1 cellular context compared by ENCODE assay signal in genomic region chr4:19961092-19961491, GRCh38.
TF ChIP-seq lines count a peak whose summit lies in the region.

No MANE protein-coding gene starts in this region.

TF ChIP-seq in IMR-90, 13 proteins besides CTCF, POLR2A, EP300 and RAD21 (continued from another document):
- TF ChIP-seq MXI1 (IDR thresholded peaks at IDR 0.05; ENCODE audit: borderline replicate concordance, low read depth, low read length) (no peak), FOS (IDR thresholded peaks at IDR 0.05; ENCODE audit: low read depth, low read length) (no peak), RFX5 (IDR thresholded peaks at IDR 0.05; ENCODE audit: low read depth, low read length) (no peak), ELK1 (IDR thresholded peaks at IDR 0.05; ENCODE audit: borderline replicate concordance, low read depth, low read length) (no peak), CHD1 (IDR thresholded peaks at IDR 0.05; ENCODE audit: low read depth, low read length) (no peak), MAFK (IDR thresholded peaks at IDR 0.05; ENCODE audit: low read depth, low read length) (no peak), SMC3 (IDR thresholded peaks at IDR 0.05; ENCODE audit: low read depth, low read length) (no peak)
TF ChIP-seq in IMR-90: peak in this region for 0.
